In the genomic region with DNA sequence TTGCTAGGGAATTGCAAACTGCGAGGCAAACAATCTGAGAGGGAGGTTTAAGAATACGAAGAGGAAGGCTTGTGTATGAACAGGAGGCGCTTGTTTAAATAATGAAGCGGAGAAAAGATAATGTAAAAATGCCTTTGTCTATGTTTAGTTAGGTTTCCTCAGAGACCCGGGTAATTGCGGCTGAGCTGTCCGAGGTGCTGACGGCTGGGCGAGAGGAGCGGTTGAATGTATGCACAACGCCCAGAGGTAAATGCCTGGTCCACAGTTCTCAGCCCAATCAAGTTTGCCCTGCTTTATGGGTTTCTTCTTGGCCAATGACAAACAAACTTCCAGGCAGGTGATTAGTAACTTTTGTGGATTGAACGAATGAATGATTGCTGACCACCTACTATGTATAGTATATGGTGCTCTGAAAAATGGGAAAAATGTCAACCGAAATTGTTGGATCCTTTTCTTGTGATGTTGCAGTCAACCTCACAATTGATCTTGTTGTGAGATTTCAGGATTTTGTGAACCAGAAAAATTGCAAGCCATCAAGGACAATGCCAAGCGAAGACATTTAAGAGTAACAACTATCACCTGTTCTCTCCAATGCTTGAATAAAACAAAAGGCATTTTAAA, we compare ENCODE assay signal across 10 cellular contexts. TPM values are rescaled to one million over a fixed set of nuclear protein-coding genes. Genes with fewer than 3 reads are reported as not detected.
A peak's percentile ranks its signal among the peaks of the same experiment; 100 is the strongest.
DNase-seq lines count a peak whose midpoint lies in the region; ATAC-seq, FAIRE-seq and TF ChIP-seq lines count a peak whose summit lies in the region.
"Had no signal": no experiment of that assay in that cellular context is flagged by ENCODE, and none has a peak within 500 bp of the region (broad histone marks: within the 10 kb centered on the region; RNA-seq: fewer than 3 reads in every experiment).

No MANE protein-coding gene starts in this region.

- TF ChIP-seq CTCF in H1 (IDR thresholded peaks at IDR 0.05; ENCODE audit: control extremely low read depth in 1 of 3, insufficient read depth in 1 of 3, low read depth in 1 of 3, low read length in 3 of 3), result no peak
- TF ChIP-seq CTCF in pancreas (IDR thresholded peaks at IDR 0.05), result no peak

- no peak overlapping the region for H4K91ac ChIP-seq in H1 (replicated peaks; ENCODE audit: insufficient read length, low read length)

- peaks cover 53% of the 10 kb centered on the region for H3K27me3 Mint-ChIP-seq in activated CD8-positive, alpha-beta memory T cell treated with anti-CD3 and anti-CD28 coated beads, Interleukin-2, amount 10 ng/mL, durations not matched to agents 7 days and 5 days

- no peak overlapping the region for H2BK12ac ChIP-seq in H1 (ENCODE audit: low read depth, low read length)

- H2AK5ac ChIP-seq in H1 (ENCODE audit: low read depth, low read length), result no peak overlapping the region

- DNase-seq in activated CD8-positive, alpha-beta memory T cell treated with anti-CD3 and anti-CD28 coated beads, Interleukin-2, amount 10 ng/mL, durations not matched to agents 7 days and 5 days, result peak; percentile 68
- no peak for DNase-seq in activated CD8-positive, alpha-beta memory T cell treated with anti-CD3 and anti-CD28 coated beads for 24 hours
- DNase-seq in T follicular helper cell (ENCODE audit: low read depth) (peak; percentile 11), H1 (ENCODE audit: low read depth in 1 of 2, low spot score in 2 of 2) (peak in 1 of 2 experiments; percentile 85), pancreas (peak in 5 of 6 donors; percentile 6 to 71 (median 33)), GM19238 (ENCODE audit: insufficient read length, low spot score) (no peak)

- H3K14ac ChIP-seq in H1 (ENCODE audit: insufficient read length), result no peak overlapping the region

- H3K9me3 ChIP-seq in H1 (ENCODE audit: insufficient read depth in 2 of 2, low read depth in 1 of 2, low read length in 1 of 2) (no peaks in the 10 kb centered on the region), pancreas (no peaks in the 10 kb centered on the region)
- H3K9me3 ChIP-seq: SJSA1 had no signal

- H3K4ac ChIP-seq in H1 (replicated peaks; ENCODE audit: insufficient read length, low read depth, low read length), result no peak overlapping the region

- H3K23me2 ChIP-seq in H1 (ENCODE audit: low read depth, low read length), result no peaks in the 10 kb centered on the region

- no peak overlapping the region for H2BK15ac ChIP-seq in H1 (ENCODE audit: low read length)

- TF ChIP-seq EP300 in H1 (IDR thresholded peaks at IDR 0.05; ENCODE audit: borderline replicate concordance in 1 of 2, low read depth in 2 of 2, low read length in 2 of 2), result no peak

- H3K9ac ChIP-seq in H1 (replicated peaks in 1 of 4; ENCODE audit: extremely low read depth in 1 of 4, low read depth in 3 of 4, low read length in 3 of 4), result no peak overlapping the region

- no peak overlapping the region for H3K27ac Mint-ChIP-seq in activated CD8-positive, alpha-beta memory T cell treated with anti-CD3 and anti-CD28 coated beads, Interleukin-2, amount 10 ng/mL, durations not matched to agents 7 days and 5 days

- TF ChIP-seq POLR2A in H1 (IDR thresholded peaks at IDR 0.05; ENCODE audit: control extremely low read depth in 1 of 2, low read depth in 2 of 2, low read length in 2 of 2), result no peak

- H3K4me3 ChIP-seq in H1 (ENCODE audit: extremely low read depth in 1 of 4, insufficient read depth in 2 of 4, low read depth in 3 of 4, low read length in 4 of 4), result no peak overlapping the region
- no peak overlapping the region for H3K4me3 ChIP-seq in pancreas
- H3K4me3 ChIP-seq: SJSA1 had no signal

- no peak overlapping the region for H2AFZ ChIP-seq in H1 (ENCODE audit: low read length)

- no peak overlapping the region for H3K23ac ChIP-seq in H1 (ENCODE audit: insufficient read length)

- H4K8ac ChIP-seq in H1 (ENCODE audit: extremely low read depth, insufficient read depth, low read length), result no peak overlapping the region

- no peak overlapping the region for H2BK20ac ChIP-seq in H1 (ENCODE audit: low read length)

- no peak overlapping the region for H4K5ac ChIP-seq in H1 (ENCODE audit: insufficient read length, low read depth, low read length)

- H4K20me1 ChIP-seq in H1 (replicated peaks in 1 of 2; ENCODE audit: control insufficient read depth in 1 of 2, insufficient read depth in 2 of 2, low read length in 2 of 2), result peaks cover 0 to 5% of the 10 kb centered on the region in 2 experiments

- 23% methylated on average over 14 of the region's 14 CpGs; no CpG with 5 or more reads in 1 of the 2 experiments for WGBS in H1 (ENCODE audit: extremely low coverage in 1 of 2, insufficient coverage in 1 of 2, insufficient read length in 1 of 2, insufficient replicate concordance in 2 of 2, low coverage in 1 of 2, low lambda C conversion rate in 2 of 2, missing lambda C conversion rate in 1 of 2), 2 experiments
- WGBS in pancreas, 2 donors, result 11 to 12% methylated on average over 14 of the region's 14 CpGs

- no peak overlapping the region for H3K4me2 ChIP-seq in H1 (ENCODE audit: insufficient read depth in 1 of 2, low read depth in 2 of 2, low read length in 2 of 2)

- H3K36me3 Mint-ChIP-seq in activated CD8-positive, alpha-beta memory T cell treated with anti-CD3 and anti-CD28 coated beads, Interleukin-2, amount 10 ng/mL, durations not matched to agents 7 days and 5 days, result no peaks in the 10 kb centered on the region

- H3K27me3 ChIP-seq in H1 (replicated peaks in 1 of 4; ENCODE audit: control insufficient read depth in 3 of 4, extremely low read depth in 1 of 4, insufficient read depth in 3 of 4, low read length in 3 of 4), result peaks cover 0 to 10% (median 1%) of the 10 kb centered on the region in 4 experiments; a peak in 2 of 7 replicates
- H3K27me3 ChIP-seq in pancreas, result peaks cover 0 to 12% (median 0%) of the 10 kb centered on the region in 4 donors
- H3K27me3 ChIP-seq: SJSA1 had no signal

- no peak overlapping the region for H3K18ac ChIP-seq in H1 (ENCODE audit: extremely low read depth, low read length)

- no peaks in the 10 kb centered on the region for H3K9me3 Mint-ChIP-seq in activated CD8-positive, alpha-beta memory T cell treated with anti-CD3 and anti-CD28 coated beads, Interleukin-2, amount 10 ng/mL, durations not matched to agents 7 days and 5 days (ENCODE audit: low read depth)

- POLR2A ChIA-PET in H1 (lab: Charles Lee; ENCODE audit: partially characterized antibody), result interaction anchor here (1.3 kb wide), 1 partner anchor 21 kb away, joined by 4 read pairs; no protein-coding TSS in a partner anchor

- no peaks in the 10 kb centered on the region for H3K4me1 Mint-ChIP-seq in activated CD8-positive, alpha-beta memory T cell treated with anti-CD3 and anti-CD28 coated beads, Interleukin-2, amount 10 ng/mL, durations not matched to agents 7 days and 5 days

- ATAC-seq in activated CD8-positive, alpha-beta memory T cell treated with anti-CD3 and anti-CD28 coated beads, Interleukin-2, amount 10 ng/mL, durations not matched to agents 7 days and 5 days, result peak; percentile 42
- ATAC-seq in pancreas (peak in 3 of 4 donors; percentile 60 to 88 (median 73)), GM21526 (IDR thresholded peaks at IDR 0.05; ENCODE audit: low FRiP score, unreplicated experiment) (no peak), GM18868 (IDR thresholded peaks at IDR 0.05; ENCODE audit: unreplicated experiment) (no peak)

- FAIRE-seq in H1 (lab: Jason Lieb, UNC), result peak; percentile 78
- no peak for FAIRE-seq in pancreas (lab: Jason Lieb, UNC)

- H3K27ac ChIP-seq in H1 (ENCODE audit: low read depth, low read length) (no peak overlapping the region), pancreas (no peak overlapping the region)
- H3K27ac ChIP-seq: SJSA1 had no signal

- H3K79me1 ChIP-seq in H1 (ENCODE audit: low read depth, low read length), result no peaks in the 10 kb centered on the region

- no peak overlapping the region for H3K4me3 Mint-ChIP-seq in activated CD8-positive, alpha-beta memory T cell treated with anti-CD3 and anti-CD28 coated beads, Interleukin-2, amount 10 ng/mL, durations not matched to agents 7 days and 5 days

- no peak overlapping the region for H2BK5ac ChIP-seq in H1 (ENCODE audit: low read depth, low read length)

- H3K36me3 ChIP-seq in H1 (ENCODE audit: control insufficient read depth in 2 of 4, insufficient read depth in 4 of 4, low read length in 3 of 4), result no peaks in the 10 kb centered on the region
- no peaks in the 10 kb centered on the region for H3K36me3 ChIP-seq in pancreas
- H3K36me3 ChIP-seq: SJSA1 had no signal

- CTCF ChIA-PET in activated CD8-positive, alpha-beta memory T cell treated with anti-CD3 and anti-CD28 coated beads, Interleukin-2, amount 10 ng/mL, durations not matched to agents 7 days and 5 days (lab: Charles Lee), result interaction anchor here (0.6 kb wide), 1 partner anchor 53 kb away, joined by 4 read pairs; no protein-coding TSS in a partner anchor
- CTCF ChIA-PET in H1 (lab: Charles Lee; ENCODE audit: partially characterized antibody), result interaction anchor here (0.8 to 2.0 kb wide), 11 partner anchors 10 to 46 kb away, joined by 3 to 7 read pairs (median 4); no protein-coding TSS in a partner anchor

- no peaks in the 10 kb centered on the region for H3K79me2 ChIP-seq in H1 (ENCODE audit: control insufficient read depth in 1 of 2, insufficient read depth in 2 of 2, low read length in 2 of 2)

- H2BK120ac ChIP-seq in H1 (replicated peaks; ENCODE audit: low read depth, low read length), result no peak overlapping the region

- intact Hi-C loops in pancreas (cut with DNase I), result no loop called here

- H3K56ac ChIP-seq in H1 (replicated peaks; ENCODE audit: insufficient read length, low read depth, low read length), result no peak overlapping the region

- no peaks in the 10 kb centered on the region for H3K4me1 ChIP-seq in H1 (replicated peaks in 1 of 4; ENCODE audit: control insufficient read depth in 3 of 4, insufficient read depth in 4 of 4, low read length in 3 of 4)
- H3K4me1 ChIP-seq in pancreas, result no peaks in the 10 kb centered on the region
- H3K4me1 ChIP-seq: SJSA1 had no signal

- TF ChIP-seq RAD21 in H1 (IDR thresholded peaks at IDR 0.05 in 1 of 2, conservative IDR thresholded peaks at IDR 0.05 in 1 of 2; ENCODE audit: low read depth in 2 of 2, low read length in 2 of 2), result 0 out of 4 replicates have a peak, but pooled peaks of 1 of the 2 experiments have one; percentile 5

TF ChIP-seq in H1, 55 proteins besides CTCF, POLR2A, EP300 and RAD21 (continues in another document):
- TF ChIP-seq NANOG (IDR thresholded peaks at IDR 0.05; ENCODE audit: insufficient read depth, low read depth, low read length, poor library complexity, severe bottlenecking), result peak; percentile 80

RNA-seq across cellular contexts. Expression of gene SLC32A1, which starts 38.3 kb away (rescaled TPM):
- not detected for total RNA-seq in activated CD8-positive, alpha-beta memory T cell treated with anti-CD3 and anti-CD28 coated beads, Interleukin-2, amount 10 ng/mL, durations not matched to agents 7 days and 5 days
- total RNA-seq in H1 (2021; fragmentation: NEBNext Ultra II Directional; extraction: Animal tissue kit (Norgen Biotek cat#: 25700)), result 0.15 and 0.33 TPM in 2 replicates
- polyA plus RNA-seq in H1 (2011; rRNA removed) (0.09 and 0.19 TPM in 2 replicates), pancreas (not detected)
- 0.10 TPM for polyA plus RNA-seq in H1 (2011; cell fraction: cytosol; rRNA removed)
- 0.20 TPM for polyA plus RNA-seq in H1 (2011; cell fraction: nucleus; rRNA removed)
- 0.12 to 0.53 TPM (median 0.31 TPM) in 4 replicates for polyA plus RNA-seq in H1 (2012, experiment 1 of 2)
- polyA plus RNA-seq in H1 (2012, experiment 2 of 2), result 0.13 TPM
- 0.28 TPM for polyA plus RNA-seq in H1 (2013, experiment 1 of 2)
- 0.33 TPM for polyA plus RNA-seq in H1 (2013, experiment 2 of 2)
- 0.12 and 0.16 TPM in 2 replicates for polyA minus RNA-seq in H1 (2011; rRNA and poly(A)+ RNA removed)
- polyA minus RNA-seq in H1 (2011; cell fraction: cytosol; rRNA and poly(A)+ RNA removed), result not detected
- polyA minus RNA-seq in H1 (2011; cell fraction: nucleus; rRNA and poly(A)+ RNA removed), result not detected
- not detected for total RNA-seq in pancreas
- total RNA-seq: SJSA1, subcutaneous adipose tissue had no signal

Comparison
In these comparisons a context has a peak if more than half of its experiments do, and no peak if none do; other contexts are left out.
1. DNase-seq: peak in activated CD8-positive, alpha-beta memory T cell treated with anti-CD3 and anti-CD28 coated beads, Interleukin-2, amount 10 ng/mL, durations not matched to agents 7 days and 5 days (single experiment), T follicular helper cell (single experiment) and pancreas (5 of 6); none in activated CD8-positive, alpha-beta memory T cell treated with anti-CD3 and anti-CD28 coated beads for 24 hours (single experiment) and GM19238 (single experiment).
2. ATAC-seq: peak in activated CD8-positive, alpha-beta memory T cell treated with anti-CD3 and anti-CD28 coated beads, Interleukin-2, amount 10 ng/mL, durations not matched to agents 7 days and 5 days (single experiment) and pancreas (3 of 4); none in GM21526 (single experiment) and GM18868 (single experiment).